In the genomic region with DNA sequence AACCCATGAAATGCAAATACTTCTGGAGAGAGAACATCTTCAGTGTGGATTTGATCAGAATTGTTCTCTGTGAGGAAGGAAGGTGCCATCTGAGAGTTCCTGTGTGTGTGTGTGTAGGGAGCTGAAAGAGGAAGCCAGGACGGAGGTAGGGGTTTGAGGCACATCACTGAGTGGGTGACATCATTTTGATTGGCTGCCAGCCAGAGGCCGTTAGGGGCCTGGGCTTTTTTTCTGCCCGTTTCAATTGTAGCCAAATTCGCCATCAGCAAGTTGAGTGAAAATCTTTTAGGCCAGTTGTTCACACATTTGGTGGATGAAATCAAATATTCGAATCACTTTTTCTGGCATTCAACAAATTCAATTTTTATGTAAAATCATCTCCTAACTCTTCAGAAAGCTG, we compare ENCODE assay signal across 9 cellular contexts. TPM values are rescaled to one million over a fixed set of nuclear protein-coding genes. Genes with fewer than 3 reads are reported as not detected.
DNase-seq lines count a peak whose midpoint lies in the region; ATAC-seq, FAIRE-seq and TF ChIP-seq lines count a peak whose summit lies in the region.
"Had no signal": no experiment of that assay in that cellular context is flagged by ENCODE, and none has a peak within 500 bp of the region (broad histone marks: within the 10 kb centered on the region; RNA-seq: fewer than 3 reads in every experiment).

No MANE protein-coding gene starts in this region.

- no peak overlapping the region for H3K4me3 Mint-ChIP-seq in activated naive CD4-positive, alpha-beta T cell treated with anti-CD3 and anti-CD28 coated beads, Interleukin-2, amount 10 ng/mL, durations not matched to agents 7 days and 5 days

- H3K4me3 ChIP-seq in astrocyte of the spinal cord (ENCODE audit: low read depth, low read length): no peak overlapping the region
- no peak overlapping the region for H3K4me3 ChIP-seq in small intestine (ENCODE audit: low read depth in 1 of 2, low read length in 2 of 2)
- H3K4me3 ChIP-seq: SK-N-MC had no signal

- no peaks in the 10 kb centered on the region for H3K36me3 ChIP-seq in small intestine (ENCODE audit: control insufficient read depth in 2 of 2, insufficient read depth in 2 of 2, low read length in 2 of 2)

- peaks cover 7% of the 10 kb centered on the region for H3K9me3 Mint-ChIP-seq in activated naive CD4-positive, alpha-beta T cell treated with anti-CD3 and anti-CD28 coated beads, Interleukin-2, amount 10 ng/mL, durations not matched to agents 7 days and 5 days

- CTCF ChIA-PET in activated naive CD4-positive, alpha-beta T cell treated with anti-CD3 and anti-CD28 coated beads, Interleukin-2, amount 10 ng/mL, durations not matched to agents 7 days and 5 days (lab: Charles Lee): no interaction called here

- H3K4me1 Mint-ChIP-seq in activated naive CD4-positive, alpha-beta T cell treated with anti-CD3 and anti-CD28 coated beads, Interleukin-2, amount 10 ng/mL, durations not matched to agents 7 days and 5 days: no peaks in the 10 kb centered on the region

- no peak for FAIRE-seq in small intestine (lab: Jason Lieb, UNC)
- no peak for FAIRE-seq in frontal cortex (lab: Jason Lieb, UNC)

- DNase-seq in NCI-H2107 (lab: John Stamatoyannopoulos, UW): peak; percentile 61
- DNase-seq in astrocyte of the spinal cord (ENCODE audit: low read depth, low spot score): peak; percentile 25
- DNase-seq in small intestine: no peak
- no peak for DNase-seq in frontal cortex (ENCODE audit: low spot score in 2 of 2)
- DNase-seq in activated naive CD4-positive, alpha-beta T cell treated with anti-CD3 and anti-CD28 coated beads, Interleukin-2, amount 10 ng/mL, durations not matched to agents 7 days and 5 days: no peak

- H3K27ac ChIP-seq in small intestine (ENCODE audit: low read depth in 1 of 2, low read length in 1 of 2): no peak overlapping the region
- H3K27ac ChIP-seq: SK-N-MC had no signal

- H3K4me1 ChIP-seq in small intestine (ENCODE audit: control insufficient read depth in 2 of 2, insufficient read depth in 1 of 2, low read depth in 1 of 2, low read length in 1 of 2): no peaks in the 10 kb centered on the region

- H3K27ac Mint-ChIP-seq in activated naive CD4-positive, alpha-beta T cell treated with anti-CD3 and anti-CD28 coated beads, Interleukin-2, amount 10 ng/mL, durations not matched to agents 7 days and 5 days: no peak overlapping the region

- in situ Hi-C loops in astrocyte of the spinal cord (cut with HindIII; ENCODE audit: low sequenced_read_pairs): no loop called here

- TF ChIP-seq CTCF in astrocyte of the spinal cord (IDR thresholded peaks at IDR 0.05; ENCODE audit: low read depth, low read length): no peak

- no peaks in the 10 kb centered on the region for H3K36me3 Mint-ChIP-seq in activated naive CD4-positive, alpha-beta T cell treated with anti-CD3 and anti-CD28 coated beads, Interleukin-2, amount 10 ng/mL, durations not matched to agents 7 days and 5 days

- no peaks in the 10 kb centered on the region for H3K27me3 ChIP-seq in small intestine (ENCODE audit: control insufficient read depth in 2 of 2, insufficient read depth in 2 of 2, low read length in 2 of 2)

- no peaks in the 10 kb centered on the region for H3K9me3 ChIP-seq in small intestine (ENCODE audit: control insufficient read depth, low read depth)

- peak; percentile 55 for ATAC-seq in GM18508 (IDR thresholded peaks at IDR 0.05; ENCODE audit: insufficient read depth, unreplicated experiment)
- ATAC-seq in HG02943 (IDR thresholded peaks at IDR 0.05; ENCODE audit: low read depth, unreplicated experiment): peak; percentile 74
- ATAC-seq in GM19455 (IDR thresholded peaks at IDR 0.05; ENCODE audit: unreplicated experiment): no peak

- peaks cover 33% of the 10 kb centered on the region for H3K27me3 Mint-ChIP-seq in activated naive CD4-positive, alpha-beta T cell treated with anti-CD3 and anti-CD28 coated beads, Interleukin-2, amount 10 ng/mL, durations not matched to agents 7 days and 5 days

- 15 to 25% (median 19%) methylated on average over 5 of the region's 5 CpGs for WGBS in small intestine, 3 donors

RNA-seq across cellular contexts. Expression of a gene that starts 48.9 kb away (rescaled TPM):
- 10 to 100 TPM; 16.2 to 42.7 (median 17.0) TPM for polyA plus RNA-seq in small intestine
- total RNA-seq in frontal cortex: 74.2 TPM

Comparison
In these comparisons a context has a peak if more than half of its experiments do, and no peak if none do; other contexts are left out.
1. DNase-seq: peak in NCI-H2107 (single experiment) and astrocyte of the spinal cord (single experiment); none in small intestine (single experiment), frontal cortex (0 of 2) and activated naive CD4-positive, alpha-beta T cell treated with anti-CD3 and anti-CD28 coated beads, Interleukin-2, amount 10 ng/mL, durations not matched to agents 7 days and 5 days (single experiment).